Comparison of ENCODE assay signal across 9 cellular contexts in the genomic region with DNA sequence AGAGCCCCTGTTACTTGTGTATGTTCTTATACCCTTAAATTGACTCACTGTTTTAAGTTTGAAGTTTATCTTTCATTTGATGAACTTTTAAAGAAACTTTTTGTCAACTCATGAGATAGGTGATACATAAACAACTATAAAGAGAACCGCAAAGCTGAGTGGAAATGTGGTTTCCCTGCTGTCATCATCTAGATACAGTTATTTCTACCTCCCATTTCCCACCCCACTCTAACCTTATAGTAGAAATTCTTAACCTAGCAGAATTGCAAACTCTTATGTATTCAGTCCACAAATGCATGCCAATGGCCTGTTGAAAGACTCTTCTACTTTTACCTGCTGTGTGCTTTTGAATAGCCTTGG. TPM values are rescaled to one million over a fixed set of nuclear protein-coding genes. Genes with fewer than 3 reads are reported as not detected.
DNase-seq lines count a peak whose midpoint lies in the region; ATAC-seq and TF ChIP-seq lines count a peak whose summit lies in the region.
"Had no signal": no experiment of that assay in that cellular context is flagged by ENCODE, and none has a peak within 500 bp of the region (broad histone marks: within the 10 kb centered on the region; RNA-seq: fewer than 3 reads in every experiment).

No MANE protein-coding gene starts in this region.

- H3K27ac Mint-ChIP-seq in activated naive CD4-positive, alpha-beta T cell treated with anti-CD3 and anti-CD28 coated beads for 36 hours, result peak overlapping the region; percentile 61
- peak overlapping the region; percentile 96 for H3K27ac Mint-ChIP-seq in T-helper 2 cell treated with Interferon-gamma antibody and Interleukin-4, amounts not matched to agents 5 μg/mL and 100 μg/mL, for 36 hours
- no peak overlapping the region for H3K27ac Mint-ChIP-seq in stimulated activated memory B cell treated with anti-CD40 and anti-IgM and Interleukin-4, amounts not matched to agents 10 μg/mL and 1 μg/mL and 100 μg/mL, for 72 hours

- TF ChIP-seq CTCF in epithelial cell of esophagus (IDR thresholded peaks at IDR 0.05; ENCODE audit: insufficient read depth, low read depth, low read length, missing control alignments), result no peak

- no peaks in the 10 kb centered on the region for H3K27me3 Mint-ChIP-seq in activated naive CD4-positive, alpha-beta T cell treated with anti-CD3 and anti-CD28 coated beads for 36 hours (ENCODE audit: low read depth)
- H3K27me3 Mint-ChIP-seq in T-helper 2 cell treated with Interferon-gamma antibody and Interleukin-4, amounts not matched to agents 5 μg/mL and 100 μg/mL, for 36 hours (ENCODE audit: low read depth), result peaks cover under 1% of the 10 kb centered on the region
- H3K27me3 Mint-ChIP-seq in stimulated activated memory B cell treated with anti-CD40 and anti-IgM and Interleukin-4, amounts not matched to agents 10 μg/mL and 1 μg/mL and 100 μg/mL, for 72 hours, result no peaks in the 10 kb centered on the region

- intact Hi-C loops in activated naive CD4-positive, alpha-beta T cell treated with anti-CD3 and anti-CD28 coated beads for 36 hours (cut with micrococcal nuclease), result loop anchor here (1.0 to 10.0 kb wide), 3 partner anchors 8 to 822 kb away; partner anchors contain the start of gene SLC33A1

- CTCF ChIA-PET in activated naive CD4-positive, alpha-beta T cell treated with anti-CD3 and anti-CD28 coated beads for 36 hours (lab: Charles Lee), result interaction anchor here (1.0 to 1.5 kb wide), 2 partner anchors 13 to 41 kb away, joined by 3 read pairs; no protein-coding TSS in a partner anchor

- H3K9me3 Mint-ChIP-seq in activated naive CD4-positive, alpha-beta T cell treated with anti-CD3 and anti-CD28 coated beads for 36 hours, result no peaks in the 10 kb centered on the region
- peaks cover 3% of the 10 kb centered on the region for H3K9me3 Mint-ChIP-seq in T-helper 2 cell treated with Interferon-gamma antibody and Interleukin-4, amounts not matched to agents 5 μg/mL and 100 μg/mL, for 36 hours
- no peaks in the 10 kb centered on the region for H3K9me3 Mint-ChIP-seq in stimulated activated memory B cell treated with anti-CD40 and anti-IgM and Interleukin-4, amounts not matched to agents 10 μg/mL and 1 μg/mL and 100 μg/mL, for 72 hours

- peaks cover 36% of the 10 kb centered on the region for H3K36me3 Mint-ChIP-seq in activated naive CD4-positive, alpha-beta T cell treated with anti-CD3 and anti-CD28 coated beads for 36 hours (ENCODE audit: low read depth)
- H3K36me3 Mint-ChIP-seq in T-helper 2 cell treated with Interferon-gamma antibody and Interleukin-4, amounts not matched to agents 5 μg/mL and 100 μg/mL, for 36 hours (ENCODE audit: low read depth), result peaks cover 62% of the 10 kb centered on the region
- H3K36me3 Mint-ChIP-seq in stimulated activated memory B cell treated with anti-CD40 and anti-IgM and Interleukin-4, amounts not matched to agents 10 μg/mL and 1 μg/mL and 100 μg/mL, for 72 hours, result peaks cover 46% of the 10 kb centered on the region

- DNase-seq in activated naive CD4-positive, alpha-beta T cell treated with anti-CD3 and anti-CD28 coated beads for 36 hours, result peak; percentile 65
- no peak for DNase-seq in activated naive CD4-positive, alpha-beta T cell treated with anti-CD3 and anti-CD28 coated beads, Interleukin-2, amount 50 U/mL, for 16 hours
- peak; percentile 40 for DNase-seq in T-helper 2 cell treated with Interferon-gamma antibody and Interleukin-4, amounts not matched to agents 5 μg/mL and 100 μg/mL, for 36 hours (ENCODE audit: low spot score)
- DNase-seq in epithelial cell of esophagus (ENCODE audit: low read depth), result no peak
- DNase-seq in NCI-H2081 treated with DMSO at 0.1 percent for 48 hours (lab: John Stamatoyannopoulos, UW), result no peak
- DNase-seq in mesenteric fat pad (ENCODE audit: low spot score), result no peak
- no peak for DNase-seq in ecto neural progenitor cell (ENCODE audit: low spot score)
- DNase-seq: ovary had no signal

- no peak for ATAC-seq in stimulated activated memory B cell treated with anti-CD40 and anti-IgM and Interleukin-4, amounts not matched to agents 10 μg/mL and 1 μg/mL and 100 μg/mL, for 72 hours

- peaks cover 58% of the 10 kb centered on the region for H3K4me1 Mint-ChIP-seq in activated naive CD4-positive, alpha-beta T cell treated with anti-CD3 and anti-CD28 coated beads for 36 hours (ENCODE audit: low read depth)
- H3K4me1 Mint-ChIP-seq in T-helper 2 cell treated with Interferon-gamma antibody and Interleukin-4, amounts not matched to agents 5 μg/mL and 100 μg/mL, for 36 hours (ENCODE audit: low read depth), result peaks cover 65% of the 10 kb centered on the region
- H3K4me1 Mint-ChIP-seq in stimulated activated memory B cell treated with anti-CD40 and anti-IgM and Interleukin-4, amounts not matched to agents 10 μg/mL and 1 μg/mL and 100 μg/mL, for 72 hours, result peaks cover 59% of the 10 kb centered on the region

- H3K4me3 ChIP-seq in epithelial cell of esophagus (ENCODE audit: low read length), result peak overlapping the region; percentile 86

- H3K4me3 Mint-ChIP-seq in activated naive CD4-positive, alpha-beta T cell treated with anti-CD3 and anti-CD28 coated beads for 36 hours, result peak overlapping the region; percentile 93
- H3K4me3 Mint-ChIP-seq in T-helper 2 cell treated with Interferon-gamma antibody and Interleukin-4, amounts not matched to agents 5 μg/mL and 100 μg/mL, for 36 hours, result peak overlapping the region; percentile 92
- H3K4me3 Mint-ChIP-seq in stimulated activated memory B cell treated with anti-CD40 and anti-IgM and Interleukin-4, amounts not matched to agents 10 μg/mL and 1 μg/mL and 100 μg/mL, for 72 hours, result peak overlapping the region; percentile 97

RNA-seq across cellular contexts. Expression of gene TIPARP, which starts 2.7 kb away (rescaled TPM):
- 10 to 100 TPM; 15.7 to 17.1 TPM for total RNA-seq in activated naive CD4-positive, alpha-beta T cell treated with anti-CD3 and anti-CD28 coated beads for 36 hours
- total RNA-seq in mesenteric fat pad, result 88.9 TPM

Comparison
In these comparisons a context has a peak if more than half of its experiments do, and no peak if none do; other contexts are left out.
1. DNase-seq: peak in activated naive CD4-positive, alpha-beta T cell treated with anti-CD3 and anti-CD28 coated beads for 36 hours (single experiment) and T-helper 2 cell treated with Interferon-gamma antibody and Interleukin-4, amounts not matched to agents 5 μg/mL and 100 μg/mL, for 36 hours (single experiment); none in activated naive CD4-positive, alpha-beta T cell treated with anti-CD3 and anti-CD28 coated beads, Interleukin-2, amount 50 U/mL, for 16 hours (single experiment), epithelial cell of esophagus (single experiment), NCI-H2081 treated with DMSO at 0.1 percent for 48 hours (single experiment), mesenteric fat pad (single experiment) and ecto neural progenitor cell (single experiment).
2. Peak in every context shown above with its lines, with median percentiles within 50 percentile points of each other: H3K4me3 Mint-ChIP-seq.